In the genomic region with DNA sequence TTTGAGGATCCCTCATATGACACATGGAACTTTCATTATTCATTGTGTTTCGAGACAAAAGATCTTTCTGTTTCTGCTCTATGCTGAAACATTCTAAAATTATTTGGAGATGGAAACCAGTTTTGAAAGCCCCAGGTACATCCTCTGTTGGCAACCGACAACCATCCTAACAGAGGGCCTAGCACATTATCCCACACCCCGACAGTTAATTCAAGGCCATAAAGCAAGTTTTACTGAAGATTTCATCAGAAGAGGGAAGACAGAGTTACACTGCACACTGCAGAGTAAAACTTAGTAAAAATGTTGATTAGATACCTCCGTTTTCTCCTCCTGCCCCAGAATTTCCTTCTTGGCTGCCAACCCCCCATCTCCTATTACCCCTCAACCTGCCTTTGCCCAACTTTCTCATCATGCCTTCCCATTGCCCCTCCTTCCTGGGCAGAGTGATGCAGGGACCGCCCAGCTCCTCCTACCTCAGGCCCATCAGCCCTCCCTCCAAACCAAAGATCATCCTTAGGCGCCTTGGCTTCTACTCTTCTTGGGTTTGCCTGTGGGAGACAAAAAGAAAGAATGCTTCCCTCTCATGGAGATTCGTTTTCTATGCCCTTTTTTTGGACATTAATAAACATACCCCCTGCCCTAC, we compare ENCODE assay signal across 20 cellular contexts. TPM values are rescaled to one million over a fixed set of nuclear protein-coding genes. Genes with fewer than 3 reads are reported as not detected.
DNase-seq lines count a peak whose midpoint lies in the region; ATAC-seq, FAIRE-seq and TF ChIP-seq lines count a peak whose summit lies in the region.
"Had no signal": no experiment of that assay in that cellular context is flagged by ENCODE, and none has a peak within 500 bp of the region (broad histone marks: within the 10 kb centered on the region; RNA-seq: fewer than 3 reads in every experiment).

No MANE protein-coding gene starts in this region.

- BruUV-seq in Panc1 (replicated peaks; lab: Mats Ljungman, UMichigan), result no TSS peak

- no peaks in the 10 kb centered on the region for H3K9me3 ChIP-seq in Panc1 (ENCODE audit: control insufficient read depth, insufficient read depth, low read depth, low read length)
- H3K9me3 ChIP-seq: Peyer's patch had no signal

- FAIRE-seq in D721Med (lab: Jason Lieb, UNC), result no peak
- FAIRE-seq: A204.1, GM12891 had no signal

- H3K27ac ChIP-seq in Panc1 (ENCODE audit: low read length), result peak overlapping the region; percentile 89
- H3K27ac ChIP-seq in dorsolateral prefrontal cortex, result peak overlapping the region in 58 of 59 donors; percentile 21 to 96 (median 85)
- no peak overlapping the region for H3K27ac ChIP-seq in RWPE1
- H3K27ac ChIP-seq: C4-2B, Peyer's patch had no signal

- ATAC-seq in Panc1 (no peak), GM18873 (IDR thresholded peaks at IDR 0.05; ENCODE audit: low FRiP score, unreplicated experiment) (no peak)

- CTCF ChIA-PET in Panc1 (lab: Charles Lee) (no interaction called here), RWPE1 (lab: Yijun Ruan, JAX) (no interaction called here)

- H3K4me1 ChIP-seq in Panc1 (ENCODE audit: control insufficient read depth, insufficient read depth, low read length), result peaks cover 41% of the 10 kb centered on the region
- H3K4me1 ChIP-seq: Peyer's patch had no signal

- POLR2A ChIA-PET in Panc1 (lab: Charles Lee), result interaction anchor here (0.5 kb wide), 1 partner anchor 33 kb away, joined by 5 read pairs; no protein-coding TSS in a partner anchor
- POLR2A ChIA-PET in RWPE1 (lab: Yijun Ruan, JAX; ENCODE audit: low non-redundant PET), result no interaction called here

- DNase-seq in activated effector memory CD4-positive, alpha-beta T cell treated with anti-CD3 and anti-CD28 coated beads, Interleukin-2, amount 50 U/mL, for 16 hours, result peak; percentile 6
- DNase-seq in activated effector memory CD4-positive, alpha-beta T cell treated with Interleukin-2 at 50 U/mL for 16 hours, result no peak
- DNase-seq in Panc1 (ENCODE audit: low read depth, low spot score), result no peak
- no peak for DNase-seq in dorsolateral prefrontal cortex
- DNase-seq in superior temporal gyrus (ENCODE audit: extremely low spot score), result peak; percentile 80
- DNase-seq in D721Med (ENCODE audit: insufficient read length, low spot score), result no peak
- DNase-seq in RWPE1 (ENCODE audit: low spot score), result no peak
- DNase-seq: COR-L47, GOT3, KG1, NCI-H1092, NCI-H2107, NCI-H226, NCI-H526, Peyer's patch, SHP77 treated with DMSO at 0.1 percent for 48 hours had no signal

- intact Hi-C loops in Panc1 (cut with micrococcal nuclease; ENCODE audit: unreplicated experiment), result no loop called here
- intact Hi-C loops in dorsolateral prefrontal cortex (cut with DNase I), result loop anchor here in 1 of 2 donors (5.0 kb wide), 1 partner anchor 53 kb away; a partner anchor contains a TSS

- TF ChIP-seq CTCF in Panc1 (IDR thresholded peaks at IDR 0.05), result no peak
- no peak for TF ChIP-seq CTCF in dorsolateral prefrontal cortex (IDR thresholded peaks at IDR 0.05 in 54 of 56, conservative IDR thresholded peaks at IDR 0.05 in 2 of 56; ENCODE audit: low read depth in 1 of 56, partially characterized antibody in 56 of 56)
- no peak for TF ChIP-seq CTCF in D721Med (IDR thresholded peaks at IDR 0.05; ENCODE audit: insufficient read depth, missing control alignments)
- no peak for TF ChIP-seq CTCF in RWPE1 (conservative IDR thresholded peaks at IDR 0.05; ENCODE audit: low read depth)

- H3K4me3 ChIP-seq in Panc1 (ENCODE audit: low read depth in 2 of 2, low read length in 2 of 2), result no peak overlapping the region
- peak overlapping the region in 1 of 59 donors; percentile 28 for H3K4me3 ChIP-seq in dorsolateral prefrontal cortex
- H3K4me3 ChIP-seq: Peyer's patch had no signal

- H3K36me3 ChIP-seq in Panc1 (ENCODE audit: control insufficient read depth, insufficient read depth, low read length), result no peaks in the 10 kb centered on the region
- H3K36me3 ChIP-seq: Peyer's patch had no signal

- in situ Hi-C loops in Panc1 (cut with HindIII; ENCODE audit: low pct_unique_long_range_greater_than_20kb, low sequenced_read_pairs), result no loop called here

- H3K27me3 ChIP-seq in Panc1 (ENCODE audit: control insufficient read depth, insufficient read depth, low read length), result no peaks in the 10 kb centered on the region
- no peaks in the 10 kb centered on the region for H3K27me3 ChIP-seq in dorsolateral prefrontal cortex
- H3K27me3 ChIP-seq: Peyer's patch had no signal

RNA-seq across cellular contexts. Expression of a gene that starts 52.9 kb away (rescaled TPM):
- total RNA-seq in Panc1 (2021; ENCODE audit: unreplicated experiment) (145 TPM), dorsolateral prefrontal cortex (10 to 100 TPM in 97 of 120 experiments, 1 to 10 TPM in 23; 6.5 to 19.9 (median 12.1) TPM)
- polyA plus RNA-seq in Panc1 (2012; ENCODE audit: insufficient read length), result 241 TPM

Comparison
In these comparisons a context has a peak if more than half of its experiments do, and no peak if none do; other contexts are left out.
1. DNase-seq: peak in activated effector memory CD4-positive, alpha-beta T cell treated with anti-CD3 and anti-CD28 coated beads, Interleukin-2, amount 50 U/mL, for 16 hours (single experiment) and superior temporal gyrus (single experiment); none in activated effector memory CD4-positive, alpha-beta T cell treated with Interleukin-2 at 50 U/mL for 16 hours (single experiment), Panc1 (single experiment), dorsolateral prefrontal cortex (0 of 10), D721Med (single experiment) and RWPE1 (single experiment).